Comparison of ENCODE assay signal across 34 cellular contexts in genomic region chr5:20034717-20035116, GRCh38. TPM values are rescaled to one million over a fixed set of nuclear protein-coding genes. Genes with fewer than 3 reads are reported as not detected.
"Had no signal": no experiment of that assay in that cellular context is flagged by ENCODE, and none has a peak within 500 bp of the region (broad histone marks: within the 10 kb centered on the region; RNA-seq: fewer than 3 reads in every experiment).

No MANE protein-coding gene starts in this region.

- H3K27me3 ChIP-seq: MG63 had no signal

- H3K4me3 ChIP-seq: MG63 had no signal

- H3K27ac ChIP-seq: KMS-11 had no signal

- H3K4me2 ChIP-seq: KMS-11 had no signal

- DNase-seq: Karpas-422, Kasumi-1, MG63, MM.1S, MV-4-11, NCI-H1048, NCI-H1092, NCI-H1092 treated with DMSO at 0.1 percent for 48 hours, NCI-H1105, NCI-H1105 treated with DMSO at 0.1 percent for 48 hours, NCI-H1417, NCI-H1417 treated with DMSO at 0.1 percent for 48 hours, NCI-H1436, NCI-H1436 treated with DMSO at 0.1 percent for 48 hours, NCI-H146, NCI-H1694, NCI-H1694 treated with DMSO at 0.1 percent for 48 hours, NCI-H187, NCI-H187 treated with DMSO at 0.1 percent for 48 hours, NCI-H1930, NCI-H2029, NCI-H2029 treated with DMSO at 0.1 percent for 48 hours, NCI-H2081 treated with DMSO at 0.1 percent for 48 hours, NCI-H2107, NCI-H2171, NCI-H2227 treated with DMSO at 0.1 percent for 48 hours, NCI-H226, NCI-H345, NCI-H446, NCI-H446 treated with DMSO at 0.1 percent for 48 hours, NCI-H510A, NCI-H510A treated with DMSO at 0.1 percent for 48 hours had no signal

- H3K36me3 ChIP-seq: MG63 had no signal

- H3K9ac ChIP-seq: KMS-11 had no signal

RNA-seq across cellular contexts. Expression of gene CDH18, which starts 46.7 kb away (rescaled TPM):
- total RNA-seq: MCF 10A had no signal
